ENCODE assay signal across 14 cellular contexts in genomic region chr13:78604782-78605611, GRCh38. TPM values are rescaled to one million over a fixed set of nuclear protein-coding genes. Genes with fewer than 3 reads are reported as not detected.
DNase-seq lines count a peak whose midpoint lies in the region; ATAC-seq and TF ChIP-seq lines count a peak whose summit lies in the region.
"Had no signal": no experiment of that assay in that cellular context is flagged by ENCODE, and none has a peak within 500 bp of the region (broad histone marks: within the 10 kb centered on the region; RNA-seq: fewer than 3 reads in every experiment).

No MANE protein-coding gene starts in this region.

- POLR2A ChIA-PET in HEK293T (lab: Yijun Ruan, JAX) = interaction anchor here (0.6 to 2.8 kb wide), 3 partner anchors 7 to 876 kb away, joined by 3 to 11 read pairs (median 3); no protein-coding TSS in a partner anchor

- TF ChIP-seq POLR2A in heart left ventricle (IDR thresholded peaks at IDR 0.05) = no peak

- no peak overlapping the region for H3K4me2 ChIP-seq in osteoblast (ENCODE audit: insufficient read depth, low read length)

- intact Hi-C loops in heart left ventricle (cut with DNase I) = loop anchor here in 7 of 10 donors (5.0 to 10.0 kb wide), 4 partner anchors 47 to 57 kb away; partner anchors contain the start of gene OBI1 (in 5 of the 7)

- no peak overlapping the region for H2AFZ ChIP-seq in osteoblast (ENCODE audit: low read length)

- CTCF ChIA-PET in HEK293T (lab: Yijun Ruan, JAX) = interaction anchor here (0.5 to 1.6 kb wide), 8 partner anchors 11 to 364 kb away, joined by 3 to 10 read pairs (median 4); no protein-coding TSS in a partner anchor

- H3K27ac ChIP-seq in foreskin keratinocyte (no peak overlapping the region), heart left ventricle (no peak overlapping the region), osteoblast (ENCODE audit: low read depth, low read length) (no peak overlapping the region)
- H3K27ac ChIP-seq: ascending aorta, thoracic aorta had no signal

- no peaks in the 10 kb centered on the region for H3K79me2 ChIP-seq in osteoblast (ENCODE audit: insufficient read depth, low read length)

- DNase-seq in COLO668 (lab: John Stamatoyannopoulos, UW; ENCODE audit: unreplicated experiment) = peak; percentile 68
- peak; percentile 83 for DNase-seq in HEK293T (ENCODE audit: extremely low spot score)
- peak; percentile 75 to 90 for DNase-seq in NCI-H526 (lab: John Stamatoyannopoulos, UW)
- DNase-seq in foreskin keratinocyte = no peak
- DNase-seq in stimulated activated CD4-positive, alpha-beta T cell treated with anti-CD3 and anti-CD28 coated beads, Interleukin-2, amount 100 ng/mL, for 24 hours = no peak
- DNase-seq in heart left ventricle = no peak
- no peak for DNase-seq in osteoblast (ENCODE audit: insufficient read length, low spot score, missing footprints)
- DNase-seq: left cardiac atrium, NCI-H446 treated with DMSO at 0.1 percent for 48 hours, occipital lobe had no signal

- H3K9me3 ChIP-seq in heart left ventricle (no peaks in the 10 kb centered on the region), osteoblast (ENCODE audit: low read depth, low read length) (no peaks in the 10 kb centered on the region)
- H3K9me3 ChIP-seq: ascending aorta, thoracic aorta had no signal

- ATAC-seq in foreskin keratinocyte (peak; percentile 65), heart left ventricle (no peak), GM21576 (IDR thresholded peaks at IDR 0.05; ENCODE audit: unreplicated experiment) (no peak)
- ATAC-seq: left cardiac atrium had no signal

- H4K20me1 ChIP-seq in osteoblast (ENCODE audit: insufficient read depth, low read length) = peaks cover 6% of the 10 kb centered on the region

- peak; percentile 41 for TF ChIP-seq CTCF in foreskin keratinocyte (conservative IDR thresholded peaks at IDR 0.05)
- TF ChIP-seq CTCF in heart left ventricle (IDR thresholded peaks at IDR 0.05) = no peak
- no peak for TF ChIP-seq CTCF in osteoblast (IDR thresholded peaks at IDR 0.05; ENCODE audit: extremely low read depth, low read depth, low read length)

- peaks cover 97% of the 10 kb centered on the region for H3K27me3 ChIP-seq in foreskin keratinocyte
- H3K27me3 ChIP-seq in heart left ventricle = peaks cover 82 to 96% (median 94%) of the 10 kb centered on the region in 9 donors
- peaks cover 95% of the 10 kb centered on the region for H3K27me3 ChIP-seq in osteoblast (ENCODE audit: insufficient read depth, low read length)

- no peaks in the 10 kb centered on the region for H3K36me3 ChIP-seq in heart left ventricle
- no peaks in the 10 kb centered on the region for H3K36me3 ChIP-seq in osteoblast (ENCODE audit: insufficient read depth, low read length)
- H3K36me3 ChIP-seq: ascending aorta, thoracic aorta had no signal

- WGBS in heart left ventricle, 4 donors = 4 to 7% (median 6%) methylated on average over 20 of the region's 20 CpGs

- H3K4me3 ChIP-seq in heart left ventricle (no peak overlapping the region), osteoblast (ENCODE audit: insufficient read depth, low read length) (no peak overlapping the region)
- H3K4me3 ChIP-seq: ascending aorta, thoracic aorta had no signal

- H3K4me1 ChIP-seq in foreskin keratinocyte (no peaks in the 10 kb centered on the region), heart left ventricle (peaks cover 4 to 63% (median 34%) of the 10 kb centered on the region in 12 donors), osteoblast (ENCODE audit: insufficient read depth, low read length) (peaks cover 7% of the 10 kb centered on the region)

TF ChIP-seq in HEK293T, 16 proteins besides CTCF, POLR2A, EP300 and RAD21:
- TF ChIP-seq LEF1 (IDR thresholded peaks at IDR 0.05; ENCODE audit: borderline replicate concordance) = no peak
- no peak for TF ChIP-seq TARDBP (IDR thresholded peaks at IDR 0.05)
- TF ChIP-seq FOXM1 (IDR thresholded peaks at IDR 0.05; ENCODE audit: borderline replicate concordance) = peak; percentile 33; the same call in 1 of the 2 replicates
- TF ChIP-seq FOXA1 (IDR thresholded peaks at IDR 0.05) = no peak
- TF ChIP-seq ELF4 (IDR thresholded peaks at IDR 0.05) = no peak
- no peak for TF ChIP-seq L3MBTL2 (conservative IDR thresholded peaks at IDR 0.05)
- TF ChIP-seq HDGF (IDR thresholded peaks at IDR 0.05; ENCODE audit: borderline replicate concordance) = 0 out of 2 replicates have a peak, but pooled peaks have one; percentile 58
- no peak for TF ChIP-seq SUZ12 (IDR thresholded peaks at IDR 0.05)
- peak; percentile 93 for TF ChIP-seq CTBP1 (IDR thresholded peaks at IDR 0.05; ENCODE audit: borderline replicate concordance)
- TF ChIP-seq FOXK2 (IDR thresholded peaks at IDR 0.05) = no peak
- no peak for TF ChIP-seq SP1 (IDR thresholded peaks at IDR 0.05)

RNA-seq across cellular contexts. Expression of gene POU4F1, which starts 1.6 kb away (rescaled TPM):
- total RNA-seq in foreskin keratinocyte = 0.03 TPM in 1 of 2 replicates, not detected in the other
- polyA plus RNA-seq in foreskin keratinocyte = not detected in 2 replicates
- total RNA-seq in heart left ventricle = under 1 TPM in 1 of 9 donors, not detected in 8; 0.04 TPM
- polyA plus RNA-seq in heart left ventricle = not detected
- total RNA-seq in osteoblast = not detected in 2 replicates
- total RNA-seq: ascending aorta, H4, left cardiac atrium had no signal

RNA-seq across cellular contexts. Expression of gene OBI1, which starts 54.0 kb away (rescaled TPM):
- 19.8 and 20.1 TPM in 2 replicates for total RNA-seq in foreskin keratinocyte
- 5.4 and 6.9 TPM in 2 replicates for polyA plus RNA-seq in foreskin keratinocyte
- total RNA-seq in heart left ventricle = 10 to 100 TPM in 4 of 9 donors, 1 to 10 TPM in 5; 7.7 to 12.3 (median 10.0) TPM
- 1 to 10 TPM; 2.4 to 7.7 TPM for polyA plus RNA-seq in heart left ventricle
- 12.7 TPM in 2 replicates for total RNA-seq in osteoblast

Comparison
In these comparisons a context has a peak if more than half of its experiments do, and no peak if none do; other contexts are left out.
1. DNase-seq: peak in COLO668 (single experiment), HEK293T (single experiment) and NCI-H526 (2 of 2); none in foreskin keratinocyte (0 of 2), stimulated activated CD4-positive, alpha-beta T cell treated with anti-CD3 and anti-CD28 coated beads, Interleukin-2, amount 100 ng/mL, for 24 hours (0 of 2), heart left ventricle (0 of 5) and osteoblast (single experiment).